ENCODE assay signal across 9 cellular contexts in genomic region chr3:14216257-14217048, GRCh38.
DNase-seq lines count a peak whose midpoint lies in the region; ATAC-seq and TF ChIP-seq lines count a peak whose summit lies in the region.
"Had no signal": no experiment of that assay in that cellular context is flagged by ENCODE, and none has a peak within 500 bp of the region (broad histone marks: within the 10 kb centered on the region; RNA-seq: fewer than 3 reads in every experiment).

No MANE protein-coding gene starts in this region.

- peak overlapping the region; percentile 75 for H3K4me3 Mint-ChIP-seq in memory B cell

- H3K9me3 Mint-ChIP-seq in memory B cell: peaks cover 7% of the 10 kb centered on the region

- no peaks in the 10 kb centered on the region for H3K4me1 Mint-ChIP-seq in memory B cell

- H3K27me3 Mint-ChIP-seq in memory B cell: peaks cover 3% of the 10 kb centered on the region

- ATAC-seq in memory B cell (ENCODE audit: low read depth) (peak; percentile 90), GM19351 (IDR thresholded peaks at IDR 0.05; ENCODE audit: unreplicated experiment) (no peak), GM19397 (IDR thresholded peaks at IDR 0.05; ENCODE audit: unreplicated experiment) (no peak)

- peak; percentile 21 for DNase-seq in GOT3 (lab: John Stamatoyannopoulos, UW)
- peak; percentile 51 for DNase-seq in T follicular helper cell (ENCODE audit: low read depth)
- peak; percentile 88 for DNase-seq in choroid plexus epithelial cell (ENCODE audit: low read depth)
- peak in 1 of 2 donors; percentile 11 for DNase-seq in memory B cell (ENCODE audit: low spot score in 2 of 2)
- DNase-seq in stimulated activated CD8-positive, alpha-beta memory T cell treated with anti-CD3 and anti-CD28 coated beads, Interleukin-4, amount 100 ng/mL, for 48 hours: peak; percentile 54
- no peak for DNase-seq in SW480 (ENCODE audit: low spot score)

- no peak overlapping the region for H3K27ac Mint-ChIP-seq in memory B cell

- no peaks in the 10 kb centered on the region for H3K36me3 Mint-ChIP-seq in memory B cell

- H3K4me3 ChIP-seq in choroid plexus epithelial cell (ENCODE audit: low read depth, low read length): peak overlapping the region; percentile 40
- H3K4me3 ChIP-seq: SK-N-MC had no signal

- peak; percentile 65 for TF ChIP-seq CTCF in choroid plexus epithelial cell (conservative IDR thresholded peaks at IDR 0.05; ENCODE audit: low read depth, low read length)
